ENCODE assay signal across 8 cellular contexts in the genomic region with DNA sequence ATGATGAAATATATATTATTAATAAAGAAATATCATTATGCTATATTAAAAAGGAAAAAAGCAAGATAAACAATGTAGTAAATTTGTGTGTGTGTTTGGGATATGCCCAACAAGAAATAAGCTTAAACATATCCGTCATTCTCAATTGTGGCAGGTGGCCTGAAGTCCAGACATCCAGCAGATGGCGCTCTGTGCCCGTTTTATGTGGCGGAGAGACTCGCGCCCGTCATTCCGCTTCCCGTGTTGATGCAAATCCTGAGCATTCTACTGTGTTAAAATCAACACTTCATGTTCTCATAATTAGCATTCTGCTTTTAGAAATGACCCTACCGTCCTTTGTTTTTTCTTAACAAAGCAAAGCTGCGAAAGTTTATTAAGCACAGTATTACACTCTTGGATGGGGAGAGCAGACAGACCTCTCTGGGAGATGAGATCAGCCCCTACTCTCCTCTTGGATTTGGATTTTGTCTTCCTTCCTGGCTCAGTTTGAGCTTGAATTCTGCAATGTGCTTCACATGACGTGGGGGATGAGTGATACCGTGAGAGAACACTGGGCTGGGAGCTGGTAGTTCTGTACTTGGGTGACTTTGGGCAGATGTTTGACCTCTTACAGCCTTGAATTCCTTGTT.
DNase-seq lines count a peak whose midpoint lies in the region; ATAC-seq and TF ChIP-seq lines count a peak whose summit lies in the region.

No MANE protein-coding gene starts in this region.

- H2BK120ac ChIP-seq in IMR-90 (ENCODE audit: low read depth, low read length): no peak overlapping the region

- peak; percentile 87 for TF ChIP-seq RAD21 in IMR-90 (IDR thresholded peaks at IDR 0.05; ENCODE audit: low read length)

- POLR2A ChIA-PET in IMR-90 (lab: Charles Lee; ENCODE audit: unreplicated experiment): no interaction called here

- H3K18ac ChIP-seq in IMR-90 (ENCODE audit: low read depth, low read length): no peak overlapping the region

- H3K36me3 Mint-ChIP-seq in activated T-cell treated with anti-CD3 and anti-CD28 coated beads, Interleukin-2, amount 50 U/mL, for 72 hours (ENCODE audit: insufficient read depth in 2 of 2): no peaks in the 10 kb centered on the region

- H3K27me3 Mint-ChIP-seq in activated T-cell treated with anti-CD3 and anti-CD28 coated beads, Interleukin-2, amount 50 U/mL, for 72 hours (ENCODE audit: low read depth): peaks cover 53% of the 10 kb centered on the region

- 0% methylated on average over 6 of the region's 13 CpGs; no CpG with 5 or more reads in 1 of the 2 experiments for WGBS in IMR-90 (ENCODE audit: extremely low coverage in 2 of 2, insufficient read length in 1 of 2), 2 experiments
- WGBS in testis, 2 donors: 1% methylated on average over 13 of the region's 13 CpGs

- TF ChIP-seq CTCF in IMR-90 (conservative IDR thresholded peaks at IDR 0.05; ENCODE audit: low read depth, low read length): peak; percentile 84
- TF ChIP-seq CTCF in fibroblast of the aortic adventitia (IDR thresholded peaks at IDR 0.05; ENCODE audit: insufficient read depth, low read length): peak; percentile 83
- peak; percentile 61 to 84 (median 73) for TF ChIP-seq CTCF in testis (IDR thresholded peaks at IDR 0.05)

- H3K4me2 ChIP-seq in IMR-90 (ENCODE audit: low read depth, low read length): peak overlapping the region; percentile 30; the same call in 1 of the 2 replicates

- H3K4ac ChIP-seq in IMR-90 (ENCODE audit: low read depth, low read length): no peak overlapping the region

- no peak overlapping the region for H3K27ac ChIP-seq in IMR-90 (ENCODE audit: insufficient read depth, low read length)
- H3K27ac ChIP-seq in testis: no peak overlapping the region

- no peak overlapping the region for H2AK5ac ChIP-seq in IMR-90 (ENCODE audit: low read depth, low read length)

- CTCF ChIA-PET in IMR-90 (lab: Yijun Ruan, JAX): interaction anchor here (0.6 to 3.1 kb wide), 22 partner anchors 9 to 975 kb away, joined by 3 to 51 read pairs (median 4); no protein-coding TSS in a partner anchor

- no peak overlapping the region for H3K9ac ChIP-seq in IMR-90 (ENCODE audit: low read depth, low read length)

- H3K4me3 Mint-ChIP-seq in activated T-cell treated with anti-CD3 and anti-CD28 coated beads, Interleukin-2, amount 50 U/mL, for 72 hours: peak overlapping the region in 1 of 2 donors; percentile 29

- peak; percentile 96 for ATAC-seq in GM21723 (IDR thresholded peaks at IDR 0.05; ENCODE audit: unreplicated experiment)
- ATAC-seq in IMR-90 (ENCODE audit: low read depth): peak; percentile 93
- ATAC-seq in activated T-cell treated with anti-CD3 and anti-CD28 coated beads, Interleukin-2, amount 50 U/mL, for 72 hours (replicated peaks in 1 of 2): peak; percentile 60 to 62

- H3K14ac ChIP-seq in IMR-90 (replicated peaks; ENCODE audit: low read depth, low read length): no peak overlapping the region

- in situ Hi-C loops in IMR-90 (cut with MboI; ENCODE audit: low sequenced_read_pairs): loop anchor here (5.0 to 25.0 kb wide), 2 partner anchors 229 to 619 kb away; no protein-coding TSS in a partner anchor

- no peaks in the 10 kb centered on the region for H3K9me3 Mint-ChIP-seq in activated T-cell treated with anti-CD3 and anti-CD28 coated beads, Interleukin-2, amount 50 U/mL, for 72 hours

- no peaks in the 10 kb centered on the region for H3K36me3 ChIP-seq in IMR-90 (ENCODE audit: control insufficient read depth, insufficient read depth, low read length)
- H3K36me3 ChIP-seq in testis (ENCODE audit: low read depth, missing control alignments): no peaks in the 10 kb centered on the region

- no peak overlapping the region for H4K8ac ChIP-seq in IMR-90 (ENCODE audit: low read depth in 2 of 2, low read length in 2 of 2)

- H3K9me3 ChIP-seq in IMR-90 (ENCODE audit: control insufficient read depth, insufficient read depth, low read length) (no peaks in the 10 kb centered on the region), testis (no peaks in the 10 kb centered on the region)

- H3K23ac ChIP-seq in IMR-90 (ENCODE audit: low read depth, low read length): no peak overlapping the region

- no peaks in the 10 kb centered on the region for H3K4me1 ChIP-seq in IMR-90 (ENCODE audit: control insufficient read depth, insufficient read depth, low read length)
- no peaks in the 10 kb centered on the region for H3K4me1 ChIP-seq in testis

- no TSS peak for BruUV-seq in IMR-90 (replicated peaks; lab: Mats Ljungman, UMichigan)

- H4K5ac ChIP-seq in IMR-90 (ENCODE audit: low read depth, low read length): no peak overlapping the region

- H3K27ac Mint-ChIP-seq in activated T-cell treated with anti-CD3 and anti-CD28 coated beads, Interleukin-2, amount 50 U/mL, for 72 hours: no peak overlapping the region

- H2BK20ac ChIP-seq in IMR-90 (ENCODE audit: low read depth, low read length): no peak overlapping the region

- H3K79me1 ChIP-seq in IMR-90 (ENCODE audit: low read depth in 1 of 2, low read length in 2 of 2): no peaks in the 10 kb centered on the region

- H2AFZ ChIP-seq in IMR-90 (replicated peaks; ENCODE audit: low read length, poor library complexity): no peak overlapping the region

- H3K9me1 ChIP-seq in IMR-90 (ENCODE audit: insufficient read depth, low read length): no peaks in the 10 kb centered on the region

- no peak overlapping the region for H2BK15ac ChIP-seq in IMR-90 (ENCODE audit: low read depth, low read length)

- dilution Hi-C loops in IMR-90 (cut with HindIII; ENCODE audit: low sequenced_read_pairs, unreplicated experiment): no loop called here

- no peak overlapping the region for H4K91ac ChIP-seq in IMR-90 (ENCODE audit: insufficient read depth, low read depth, low read length)

- intact Hi-C loops in IMR-90 (cut with micrococcal nuclease) (loop anchor here (1.0 to 5.0 kb wide), 4 partner anchors 37 to 609 kb away; no protein-coding TSS in a partner anchor), testis (cut with DNase I; ENCODE audit: low total_unique reads) (no loop called here)

- DNase-seq in EH (ENCODE audit: low read depth): peak; percentile 71
- DNase-seq in IMR-90: peak; percentile 51
- peak; percentile 83 for DNase-seq in OCI-M1 (lab: John Stamatoyannopoulos, UW)
- peak; percentile 71 to 76 for DNase-seq in activated T-cell treated with anti-CD3 and anti-CD28 coated beads, Interleukin-2, amount 50 U/mL, for 72 hours
- DNase-seq in fibroblast of the aortic adventitia (ENCODE audit: low read depth): peak; percentile 72
- DNase-seq in non-pigmented ciliary epithelial cell (ENCODE audit: low read depth): peak; percentile 5
- peak; percentile 92 for DNase-seq in testis

- H4K20me1 ChIP-seq in IMR-90 (ENCODE audit: insufficient read depth, low read length): no peaks in the 10 kb centered on the region

- H3K4me3 ChIP-seq in IMR-90 (ENCODE audit: insufficient read depth, low read depth, low read length) (no peak overlapping the region), fibroblast of the aortic adventitia (ENCODE audit: low read depth, low read length) (no peak overlapping the region), testis (no peak overlapping the region)

- no peaks in the 10 kb centered on the region for H3K4me1 Mint-ChIP-seq in activated T-cell treated with anti-CD3 and anti-CD28 coated beads, Interleukin-2, amount 50 U/mL, for 72 hours (ENCODE audit: low read depth)

- TF ChIP-seq POLR2A in IMR-90 (IDR thresholded peaks at IDR 0.05; ENCODE audit: low read depth, low read length) (no peak), testis (IDR thresholded peaks at IDR 0.05) (no peak)

- H3K56ac ChIP-seq in IMR-90 (ENCODE audit: extremely low read depth, insufficient read depth, low read length): no peak overlapping the region

- H2BK5ac ChIP-seq in IMR-90 (ENCODE audit: low read depth, low read length, poor library complexity, severe bottlenecking): no peak overlapping the region

- H3K27me3 ChIP-seq in IMR-90 (ENCODE audit: control insufficient read depth, insufficient read depth, low read length) (peaks cover 31% of the 10 kb centered on the region), testis (no peaks in the 10 kb centered on the region)

- no peak overlapping the region for H2AK9ac ChIP-seq in IMR-90 (replicated peaks; ENCODE audit: low read depth, low read length, poor library complexity)

TF ChIP-seq in IMR-90, 13 proteins besides CTCF, POLR2A, EP300 and RAD21:
- no peak for TF ChIP-seq RFX5 (IDR thresholded peaks at IDR 0.05; ENCODE audit: low read depth, low read length)
- no peak for TF ChIP-seq MAZ (IDR thresholded peaks at IDR 0.05; ENCODE audit: borderline replicate concordance, low read depth, low read length)
- no peak for TF ChIP-seq MAFK (IDR thresholded peaks at IDR 0.05; ENCODE audit: low read depth, low read length)
- no peak for TF ChIP-seq RCOR1 (IDR thresholded peaks at IDR 0.05; ENCODE audit: insufficient replicate concordance, low read length)
- peak; percentile 64 for TF ChIP-seq SMC3 (IDR thresholded peaks at IDR 0.05; ENCODE audit: low read depth, low read length)
- no peak for TF ChIP-seq NFE2L2 (IDR thresholded peaks at IDR 0.05; ENCODE audit: low read depth, low read length)
- no peak for TF ChIP-seq CEBPB (IDR thresholded peaks at IDR 0.05; ENCODE audit: low read depth, low read length)

Comparison
In these comparisons a context has a peak if more than half of its experiments do, and no peak if none do; other contexts are left out.
1. DNase-seq: peak in every context shown above with its lines; median percentile 92 in testis; 83 in OCI-M1; 74 in activated T-cell treated with anti-CD3 and anti-CD28 coated beads, Interleukin-2, amount 50 U/mL, for 72 hours; 72 in fibroblast of the aortic adventitia; 71 in EH; 51 in IMR-90; 5 in non-pigmented ciliary epithelial cell.